Comparison of ENCODE assay signal across 28 cellular contexts in the genomic region with DNA sequence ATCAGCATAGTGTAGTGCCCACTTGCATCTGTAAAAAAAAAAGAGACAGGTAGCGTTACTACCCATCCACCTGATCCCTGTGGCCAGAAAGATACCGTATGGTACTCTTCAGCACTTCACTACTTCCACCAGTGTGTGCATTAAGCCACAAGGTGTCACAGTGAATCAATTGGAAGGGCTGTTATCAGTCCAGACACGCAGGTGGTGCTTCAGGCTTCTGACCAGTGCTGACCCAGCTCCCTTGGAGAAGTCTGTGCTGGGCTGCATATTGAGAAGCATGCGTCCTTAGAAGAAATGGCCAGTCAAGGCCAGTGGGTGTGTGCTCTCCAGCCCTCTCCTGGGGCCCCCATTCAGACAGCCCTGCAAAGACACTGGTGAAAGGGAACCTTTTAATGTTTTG. TPM values are rescaled to one million over a fixed set of nuclear protein-coding genes. Genes with fewer than 3 reads are reported as not detected.
"Had no signal": no experiment of that assay in that cellular context is flagged by ENCODE, and none has a peak within 500 bp of the region (broad histone marks: within the 10 kb centered on the region; RNA-seq: fewer than 3 reads in every experiment).

No MANE protein-coding gene starts in this region.

- H3K4me2 ChIP-seq: KMS-11 had no signal

- H3K27me3 Mint-ChIP-seq: activated CD4-positive, alpha-beta T cell treated with anti-CD3 and anti-CD28 coated beads, Interleukin-2, amount 10 ng/mL, durations not matched to agents 7 days and 5 days; brain; central memory CD8-positive, alpha-beta T cell had no signal

- FAIRE-seq: astrocyte had no signal

- H3K9me3 Mint-ChIP-seq: activated CD4-positive, alpha-beta memory T cell treated with anti-CD3 and anti-CD28 coated beads for 36 hours; activated T-cell treated with anti-CD3 and anti-CD28 coated beads, Interleukin-2, amount 50 U/mL, for 4 hours; central memory CD8-positive, alpha-beta T cell; T-helper 1 cell treated with Interleukin-12 subunit alpha and Interleukin-12 subunit beta and Interleukin-4 antibody, amounts not matched to agents 30 μg/mL and 1 μg/mL, for 36 hours had no signal

- H3K27ac Mint-ChIP-seq: activated CD4-positive, alpha-beta memory T cell treated with anti-CD3 and anti-CD28 coated beads for 36 hours; activated CD4-positive, alpha-beta T cell treated with anti-CD3 and anti-CD28 coated beads, Interleukin-2, amount 10 ng/mL, durations not matched to agents 7 days and 5 days; activated naive CD4-positive, alpha-beta T cell treated with anti-CD3 and anti-CD28 coated beads, Interleukin-2, amount 50 U/mL, for 72 hours; brain; T-helper 1 cell treated with Interleukin-12 subunit alpha and Interleukin-12 subunit beta and Interleukin-4 antibody, amounts not matched to agents 30 μg/mL and 1 μg/mL, for 36 hours had no signal

- DNase-seq: activated CD4-positive, alpha-beta memory T cell treated with anti-CD3 and anti-CD28 coated beads for 36 hours; activated CD4-positive, alpha-beta T cell treated with anti-CD3 and anti-CD28 coated beads, Interleukin-2, amount 10 ng/mL, durations not matched to agents 7 days and 5 days; activated CD8-positive, alpha-beta memory T cell treated with anti-CD3 and anti-CD28 coated beads for 24 hours; activated effector memory CD4-positive, alpha-beta T cell treated with anti-CD3 and anti-CD28 coated beads, Interleukin-2, amount 50 U/mL, for 16 hours; activated naive CD4-positive, alpha-beta T cell treated with Interleukin-2 at 50 U/mL for 16 hours; activated T-cell treated with anti-CD3 and anti-CD28 coated beads, Interleukin-2, amount 50 U/mL, for 4 hours; amygdala; MV-4-11; NCI-H1092 treated with DMSO at 0.1 percent for 48 hours; NCI-H1417 treated with DMSO at 0.1 percent for 48 hours; NCI-H1694; NCI-H2029; NCI-H2107; NCI-H2171 treated with DMSO at 0.1 percent for 48 hours; NCI-H226; NCI-H774; SHP77 had no signal

- ATAC-seq: activated naive CD4-positive, alpha-beta T cell treated with anti-CD3 and anti-CD28 coated beads, Interleukin-2, amount 50 U/mL, for 72 hours; activated T-cell treated with anti-CD3 and anti-CD28 coated beads, Interleukin-2, amount 50 U/mL, for 4 hours; Panc1 had no signal

- H3K4me3 Mint-ChIP-seq: activated CD4-positive, alpha-beta memory T cell treated with anti-CD3 and anti-CD28 coated beads for 36 hours; activated CD4-positive, alpha-beta T cell treated with anti-CD3 and anti-CD28 coated beads, Interleukin-2, amount 10 ng/mL, durations not matched to agents 7 days and 5 days; activated T-cell treated with anti-CD3 and anti-CD28 coated beads, Interleukin-2, amount 50 U/mL, for 4 hours; brain; central memory CD8-positive, alpha-beta T cell; T-helper 1 cell treated with Interleukin-12 subunit alpha and Interleukin-12 subunit beta and Interleukin-4 antibody, amounts not matched to agents 30 μg/mL and 1 μg/mL, for 36 hours had no signal

- H3K9ac ChIP-seq: KMS-11 had no signal

- H3K27ac ChIP-seq: KMS-11, RWPE1 had no signal

RNA-seq across cellular contexts. Expression of a gene that starts 10.6 kb away (rescaled TPM):
- total RNA-seq: activated CD4-positive, alpha-beta memory T cell treated with anti-CD3 and anti-CD28 coated beads for 36 hours; activated CD4-positive, alpha-beta T cell treated with anti-CD3 and anti-CD28 coated beads, Interleukin-2, amount 10 ng/mL, durations not matched to agents 7 days and 5 days; activated naive CD4-positive, alpha-beta T cell treated with anti-CD3 and anti-CD28 coated beads, Interleukin-2, amount 50 U/mL, for 72 hours; MCF 10A; NCI-H460; OCI-LY7 had no signal
